ENCODE assay signal across 1 cellular context in genomic region chr5:181207960-181208253, GRCh38.
TF ChIP-seq lines count a peak whose summit lies in the region.

No MANE protein-coding gene starts in this region.

TF ChIP-seq in A549, 52 proteins besides CTCF, POLR2A, EP300 and RAD21 (continued from another document):
- TF ChIP-seq PBX3 (IDR thresholded peaks at IDR 0.05) (no peak), JUN (IDR thresholded peaks at IDR 0.05) (no peak), GATA3 (IDR thresholded peaks at IDR 0.05; ENCODE audit: borderline replicate concordance) (no peak), BHLHE40 (IDR thresholded peaks at IDR 0.05; ENCODE audit: low read depth, low read length) (no peak), TFCP2L1 (CRISPR knock-in tag; IDR thresholded peaks at IDR 0.05) (peak; percentile 62; the same call in 1 of the 2 replicates), ZSCAN20 (CRISPR knock-in tag; IDR thresholded peaks at IDR 0.05) (no peak), KDM5A (IDR thresholded peaks at IDR 0.05) (no peak), HOXA7 (CRISPR knock-in tag; IDR thresholded peaks at IDR 0.05) (no peak), RARB (CRISPR knock-in tag; IDR thresholded peaks at IDR 0.05) (peak; percentile 81; the same call in 1 of the 2 replicates), MAFK (IDR thresholded peaks at IDR 0.05; ENCODE audit: partially characterized antibody) (no peak), FOSB (CRISPR knock-in tag; IDR thresholded peaks at IDR 0.05) (no peak)
